1 cellular context compared by ENCODE assay signal in the genomic region with DNA sequence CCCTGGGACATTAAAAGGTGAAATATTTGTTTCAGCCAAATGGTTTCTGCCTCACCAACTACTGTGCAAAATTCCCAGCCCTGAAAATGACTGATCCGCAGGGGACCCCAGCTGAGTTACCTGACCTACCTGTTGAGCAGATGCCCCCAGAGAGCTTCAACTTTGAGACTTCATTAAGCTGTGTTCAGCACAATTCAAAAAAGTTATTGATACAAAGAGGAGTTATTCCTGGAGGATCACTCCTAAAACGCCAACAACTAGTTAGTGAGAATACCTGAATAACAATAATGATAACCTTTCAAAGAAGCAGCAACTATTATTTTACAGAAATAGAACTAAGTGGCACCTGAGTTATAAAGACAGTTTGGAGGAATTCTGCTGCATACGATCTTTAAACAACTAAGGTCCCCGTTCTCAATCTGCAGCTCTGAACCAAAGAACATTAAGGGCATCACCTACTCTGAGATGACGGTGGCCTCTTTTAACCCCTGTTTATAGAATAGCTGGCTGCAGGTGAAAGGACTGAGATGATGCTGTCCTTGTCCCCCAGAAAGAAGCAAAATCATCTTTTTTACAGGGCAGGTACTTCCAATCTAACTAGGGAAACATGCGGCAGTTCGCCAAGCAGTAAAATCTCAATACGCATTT.
TF ChIP-seq lines count a peak whose summit lies in the region.

No MANE protein-coding gene starts in this region.

TF ChIP-seq in IMR-90, 13 proteins besides CTCF, POLR2A, EP300 and RAD21 (continued from another document):
- TF ChIP-seq, protein P1, sequence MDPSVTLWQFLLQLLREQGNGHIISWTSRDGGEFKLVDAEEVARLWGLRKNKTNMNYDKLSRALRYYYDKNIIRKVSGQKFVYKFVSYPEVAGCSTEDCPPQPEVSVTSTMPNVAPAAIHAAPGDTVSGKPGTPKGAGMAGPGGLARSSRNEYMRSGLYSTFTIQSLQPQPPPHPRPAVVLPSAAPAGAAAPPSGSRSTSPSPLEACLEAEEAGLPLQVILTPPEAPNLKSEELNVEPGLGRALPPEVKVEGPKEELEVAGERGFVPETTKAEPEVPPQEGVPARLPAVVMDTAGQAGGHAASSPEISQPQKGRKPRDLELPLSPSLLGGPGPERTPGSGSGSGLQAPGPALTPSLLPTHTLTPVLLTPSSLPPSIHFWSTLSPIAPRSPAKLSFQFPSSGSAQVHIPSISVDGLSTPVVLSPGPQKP (IDR thresholded peaks at IDR 0.05; ENCODE audit: borderline replicate concordance, low read depth, low read length) = no peak
- no peak for TF ChIP-seq SMC3 (IDR thresholded peaks at IDR 0.05; ENCODE audit: low read depth, low read length)
- no peak for TF ChIP-seq MXI1 (IDR thresholded peaks at IDR 0.05; ENCODE audit: borderline replicate concordance, low read depth, low read length)
- TF ChIP-seq RFX5 (IDR thresholded peaks at IDR 0.05; ENCODE audit: low read depth, low read length) = no peak
- no peak for TF ChIP-seq CHD1 (IDR thresholded peaks at IDR 0.05; ENCODE audit: low read depth, low read length)
- TF ChIP-seq NFE2L2 (IDR thresholded peaks at IDR 0.05; ENCODE audit: low read depth, low read length) = no peak
